ENCODE assay signal across 9 cellular contexts in genomic region chr1:97050501-97050900, GRCh38.
DNase-seq lines count a peak whose midpoint lies in the region; ATAC-seq and TF ChIP-seq lines count a peak whose summit lies in the region.
"Had no signal": no experiment of that assay in that cellular context is flagged by ENCODE, and none has a peak within 500 bp of the region (broad histone marks: within the 10 kb centered on the region; RNA-seq: fewer than 3 reads in every experiment).

No MANE protein-coding gene starts in this region.

- peak; percentile 16 for TF ChIP-seq CTCF in GM13977 (IDR thresholded peaks at IDR 0.05; ENCODE audit: extremely low read depth, insufficient read depth, missing control alignments)
- peak; percentile 60 for TF ChIP-seq CTCF in osteoblast (IDR thresholded peaks at IDR 0.05; ENCODE audit: extremely low read depth, low read depth, low read length)
- TF ChIP-seq CTCF in omental fat pad (IDR thresholded peaks at IDR 0.05) = no peak

- no peak for ATAC-seq in omental fat pad (ENCODE audit: low FRiP score)

- no peak overlapping the region for H3K4me3 ChIP-seq in osteoblast (ENCODE audit: insufficient read depth, low read length)

- H3K4me2 ChIP-seq in osteoblast (ENCODE audit: insufficient read depth, low read length) = no peak overlapping the region

- DNase-seq in GM13977 (ENCODE audit: low spot score) (no peak), NCI-H2227 (lab: John Stamatoyannopoulos, UW; ENCODE audit: unreplicated experiment) (peak; percentile 35), dermis blood vessel endothelial cell (peak; percentile 67), osteoblast (ENCODE audit: insufficient read length, low spot score, missing footprints) (peak; percentile 11), omental fat pad (ENCODE audit: low spot score) (no peak), activated T-cell treated with anti-CD3 and anti-CD28 coated beads for 4 hours (no peak), erythroblast (lab: John Stamatoyannopoulos, UW) (no peak), NOMO-1 treated with dmso at 0.1 percent for 144 hours (lab: John Stamatoyannopoulos, UW; ENCODE audit: unreplicated experiment) (no peak)
- DNase-seq: T-helper 1 cell had no signal

- H3K79me2 ChIP-seq in osteoblast (ENCODE audit: insufficient read depth, low read length) = no peaks in the 10 kb centered on the region

- no peaks in the 10 kb centered on the region for H3K27me3 ChIP-seq in osteoblast (ENCODE audit: insufficient read depth, low read length)

- H3K4me1 ChIP-seq in osteoblast (ENCODE audit: insufficient read depth, low read length) = peaks cover 4% of the 10 kb centered on the region

- no peaks in the 10 kb centered on the region for H3K9me3 ChIP-seq in osteoblast (ENCODE audit: low read depth, low read length)

- no peaks in the 10 kb centered on the region for H3K36me3 ChIP-seq in osteoblast (ENCODE audit: insufficient read depth, low read length)

- H4K20me1 ChIP-seq in osteoblast (ENCODE audit: insufficient read depth, low read length) = no peaks in the 10 kb centered on the region

- no peak overlapping the region for H3K27ac ChIP-seq in osteoblast (ENCODE audit: low read depth, low read length)

- TF ChIP-seq POLR2A in erythroblast (IDR thresholded peaks at IDR 0.05; ENCODE audit: low read length) = no peak

- no peak overlapping the region for H2AFZ ChIP-seq in osteoblast (ENCODE audit: low read length)

- in situ Hi-C loops in GM13977 (cut with MboI; ENCODE audit: low pct_unique_long_range_greater_than_20kb, low sequenced_read_pairs, unreplicated experiment) = no loop called here

Comparison
In these comparisons a context has a peak if more than half of its experiments do, and no peak if none do; other contexts are left out.
1. DNase-seq: peak in NCI-H2227 (single experiment), dermis blood vessel endothelial cell (single experiment) and osteoblast (single experiment); none in GM13977 (single experiment), omental fat pad (single experiment), activated T-cell treated with anti-CD3 and anti-CD28 coated beads for 4 hours (single experiment), erythroblast (0 of 2) and NOMO-1 treated with dmso at 0.1 percent for 144 hours (single experiment).
2. CTCF ChIP-seq: peak in GM13977 (single experiment) and osteoblast (single experiment); none in omental fat pad (0 of 3).